ENCODE assay signal across 8 cellular contexts in the genomic region with DNA sequence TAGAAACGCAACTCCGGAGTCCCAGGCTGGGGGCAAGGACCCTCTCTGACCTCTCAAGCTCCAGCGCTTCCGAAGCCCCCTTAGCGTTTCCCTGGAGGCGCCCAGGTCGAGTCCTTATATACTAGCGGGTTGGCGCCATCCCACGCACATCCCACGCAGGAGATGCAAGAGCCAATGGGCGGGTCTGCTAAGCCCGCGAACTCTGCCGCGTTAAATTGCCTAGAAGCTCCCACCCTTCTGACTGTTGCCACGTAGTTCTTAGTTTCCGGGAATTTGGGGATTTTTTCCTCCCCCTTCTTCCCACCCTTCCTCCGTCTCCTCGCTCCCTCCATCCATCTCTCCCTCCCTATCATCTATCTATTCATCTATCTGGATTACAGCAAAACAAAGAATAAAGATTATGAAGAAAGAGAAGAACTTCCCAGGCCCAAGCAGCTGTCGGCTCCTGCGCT. TPM values are rescaled to one million over a fixed set of nuclear protein-coding genes. Genes with fewer than 3 reads are reported as not detected.
DNase-seq lines count a peak whose midpoint lies in the region; FAIRE-seq and TF ChIP-seq lines count a peak whose summit lies in the region.

A gene with protein sequence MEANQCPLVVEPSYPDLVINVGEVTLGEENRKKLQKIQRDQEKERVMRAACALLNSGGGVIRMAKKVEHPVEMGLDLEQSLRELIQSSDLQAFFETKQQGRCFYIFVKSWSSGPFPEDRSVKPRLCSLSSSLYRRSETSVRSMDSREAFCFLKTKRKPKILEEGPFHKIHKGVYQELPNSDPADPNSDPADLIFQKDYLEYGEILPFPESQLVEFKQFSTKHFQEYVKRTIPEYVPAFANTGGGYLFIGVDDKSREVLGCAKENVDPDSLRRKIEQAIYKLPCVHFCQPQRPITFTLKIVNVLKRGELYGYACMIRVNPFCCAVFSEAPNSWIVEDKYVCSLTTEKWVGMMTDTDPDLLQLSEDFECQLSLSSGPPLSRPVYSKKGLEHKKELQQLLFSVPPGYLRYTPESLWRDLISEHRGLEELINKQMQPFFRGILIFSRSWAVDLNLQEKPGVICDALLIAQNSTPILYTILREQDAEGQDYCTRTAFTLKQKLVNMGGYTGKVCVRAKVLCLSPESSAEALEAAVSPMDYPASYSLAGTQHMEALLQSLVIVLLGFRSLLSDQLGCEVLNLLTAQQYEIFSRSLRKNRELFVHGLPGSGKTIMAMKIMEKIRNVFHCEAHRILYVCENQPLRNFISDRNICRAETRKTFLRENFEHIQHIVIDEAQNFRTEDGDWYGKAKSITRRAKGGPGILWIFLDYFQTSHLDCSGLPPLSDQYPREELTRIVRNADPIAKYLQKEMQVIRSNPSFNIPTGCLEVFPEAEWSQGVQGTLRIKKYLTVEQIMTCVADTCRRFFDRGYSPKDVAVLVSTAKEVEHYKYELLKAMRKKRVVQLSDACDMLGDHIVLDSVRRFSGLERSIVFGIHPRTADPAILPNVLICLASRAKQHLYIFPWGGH (minus strand): TSS at position 90 of the 452 bp plus-strand sequence. CDS start 9,814 bp downstream, outside the sequence.

- intact Hi-C loops in testis (cut with DNase I; ENCODE audit: low total_unique reads) = no loop called here

- peaks cover 14% of the 10 kb centered on the region for H3K9me3 Mint-ChIP-seq in activated naive CD4-positive, alpha-beta T cell treated with anti-CD3 and anti-CD28 coated beads, Interleukin-2, amount 50 U/mL, for 24 hours
- H3K9me3 Mint-ChIP-seq in osteocyte (ENCODE audit: unreplicated experiment) = peaks cover 21% of the 10 kb centered on the region

- peak within 1 kb of the TSS; percentile 89 for H3K4me2 ChIP-seq in SK-N-SH

- no peak for TF ChIP-seq RAD21 in SK-N-SH (IDR thresholded peaks at IDR 0.05; ENCODE audit: low read length)

- H4K20me1 ChIP-seq in SK-N-SH (ENCODE audit: insufficient read depth) = no peaks in the 10 kb centered on the region

- CTCF ChIA-PET in SK-N-SH (lab: Yijun Ruan, JAX) = no interaction called here

- H3K9me3 ChIP-seq in SK-N-SH (no peaks in the 10 kb centered on the region), testis (no peaks in the 10 kb centered on the region)

- H3K27ac ChIP-seq in SK-N-SH (ENCODE audit: low read depth in 2 of 2, low read length in 1 of 2) (no peak within 1 kb of the TSS), testis (peak within 1 kb of the TSS; percentile 80 to 84)

- H3K27ac Mint-ChIP-seq in activated naive CD4-positive, alpha-beta T cell treated with anti-CD3 and anti-CD28 coated beads, Interleukin-2, amount 50 U/mL, for 24 hours = peak within 1 kb of the TSS; percentile 96
- peak within 1 kb of the TSS; percentile 97 for H3K27ac Mint-ChIP-seq in osteocyte (ENCODE audit: unreplicated experiment)

- peaks cover 4% of the 10 kb centered on the region for H3F3A ChIP-seq in SK-N-SH (replicated peaks; ENCODE audit: insufficient read depth)

- DNase-seq in GM12891 (ENCODE audit: insufficient read length, low spot score) = peak; percentile 25
- peak; percentile 58 for DNase-seq in HS-27A (ENCODE audit: low read depth)
- peak; percentile 12 for DNase-seq in SK-N-SH
- peak; percentile 68 for DNase-seq in glomerular endothelial cell (ENCODE audit: extremely low read depth, low read depth, low spot score)
- peak; percentile 89 for DNase-seq in osteocyte (ENCODE audit: extremely low spot score, unreplicated experiment)
- peak; percentile 86 for DNase-seq in testis
- DNase-seq in RKO (ENCODE audit: low spot score) = no peak

- FAIRE-seq in GM12891 (lab: Jason Lieb, UNC) = no peak

- no peaks in the 10 kb centered on the region for H3K27me3 Mint-ChIP-seq in activated naive CD4-positive, alpha-beta T cell treated with anti-CD3 and anti-CD28 coated beads, Interleukin-2, amount 50 U/mL, for 24 hours
- peaks cover 53% of the 10 kb centered on the region for H3K27me3 Mint-ChIP-seq in osteocyte (ENCODE audit: unreplicated experiment)

- no peak for TF ChIP-seq EP300 in SK-N-SH (IDR thresholded peaks at IDR 0.05; ENCODE audit: borderline replicate concordance in 1 of 2, low read depth in 1 of 2, low read length in 1 of 2)

- WGBS in SK-N-SH (ENCODE audit: low lambda C conversion rate) = 2% methylated on average over 21 of the region's 22 CpGs
- WGBS in testis, 2 donors = 0% methylated on average over 18 to 22 of the region's 22 CpGs

- H3K36me3 Mint-ChIP-seq in activated naive CD4-positive, alpha-beta T cell treated with anti-CD3 and anti-CD28 coated beads, Interleukin-2, amount 50 U/mL, for 24 hours = peaks cover 8% of the 10 kb centered on the region
- H3K36me3 Mint-ChIP-seq in osteocyte (ENCODE audit: unreplicated experiment) = peaks cover 4% of the 10 kb centered on the region

- peaks cover 47% of the 10 kb centered on the region; the same call in 1 of the 2 replicates for H3K27me3 ChIP-seq in SK-N-SH (ENCODE audit: insufficient read depth)
- H3K27me3 ChIP-seq in testis = no peaks in the 10 kb centered on the region

- POLR2A ChIA-PET in SK-N-SH (lab: Yijun Ruan, JAX) = no interaction called here

- peak within 1 kb of the TSS; percentile 83 for H2AFZ ChIP-seq in SK-N-SH (ENCODE audit: low read depth)

- TF ChIP-seq CTCF in SK-N-SH (IDR thresholded peaks at IDR 0.05) = no peak
- no peak for TF ChIP-seq CTCF in osteocyte (IDR thresholded peaks at IDR 0.05)
- TF ChIP-seq CTCF in testis (IDR thresholded peaks at IDR 0.05) = no peak

- peak within 1 kb of the TSS; percentile 44 to 66 for H3K4me3 ChIP-seq in SK-N-SH (ENCODE audit: low read depth in 2 of 2, low read length in 1 of 2)
- H3K4me3 ChIP-seq in testis = peak within 1 kb of the TSS; percentile 53 to 64

- no peaks in the 10 kb centered on the region for H3K9me2 ChIP-seq in SK-N-SH

- no peaks in the 10 kb centered on the region for H3K36me3 ChIP-seq in SK-N-SH (replicated peaks in 1 of 2; ENCODE audit: control insufficient read depth in 1 of 2, insufficient read depth in 2 of 2, low read length in 1 of 2)
- no peaks in the 10 kb centered on the region for H3K36me3 ChIP-seq in testis (ENCODE audit: low read depth, missing control alignments)

- H3K79me2 ChIP-seq in SK-N-SH (ENCODE audit: insufficient read depth) = no peaks in the 10 kb centered on the region

- H3K4me1 ChIP-seq in SK-N-SH (ENCODE audit: control insufficient read depth in 1 of 2, insufficient read depth in 2 of 2, low read depth in 1 of 2, low read length in 1 of 2) (peaks cover 0 to 3% of the 10 kb centered on the region in 2 experiments; a peak in 2 of 4 replicates), testis (no peaks in the 10 kb centered on the region)

- H3K4me3 Mint-ChIP-seq in activated naive CD4-positive, alpha-beta T cell treated with anti-CD3 and anti-CD28 coated beads, Interleukin-2, amount 50 U/mL, for 24 hours = peak within 1 kb of the TSS; percentile 97
- H3K4me3 Mint-ChIP-seq in osteocyte (ENCODE audit: unreplicated experiment) = peak within 1 kb of the TSS; percentile 90

- no peak within 1 kb of the TSS for H3K9ac ChIP-seq in SK-N-SH

- TF ChIP-seq POLR2A in GM12891 (IDR thresholded peaks at IDR 0.05; ENCODE audit: low read depth, low read length) (peak; percentile 92), testis (IDR thresholded peaks at IDR 0.05) (peak; percentile 20)

- H3K4me1 Mint-ChIP-seq in activated naive CD4-positive, alpha-beta T cell treated with anti-CD3 and anti-CD28 coated beads, Interleukin-2, amount 50 U/mL, for 24 hours = peaks cover 70% of the 10 kb centered on the region
- peaks cover 32% of the 10 kb centered on the region for H3K4me1 Mint-ChIP-seq in osteocyte (ENCODE audit: unreplicated experiment)

TF ChIP-seq in GM12891, 5 proteins besides CTCF, POLR2A, EP300 and RAD21:
- no peak for TF ChIP-seq PAX5 (IDR thresholded peaks at IDR 0.05; ENCODE audit: insufficient read depth, low read length, severe bottlenecking)
- TF ChIP-seq POU2F2 (IDR thresholded peaks at IDR 0.05; ENCODE audit: low read depth, low read length) = peak; percentile 30; the same call in 1 of the 2 replicates
- no peak for TF ChIP-seq SPI1 (IDR thresholded peaks at IDR 0.05; ENCODE audit: low read depth, low read length)
- peak; percentile 89 for TF ChIP-seq POLR2AphosphoS5 (IDR thresholded peaks at IDR 0.05; ENCODE audit: low read depth, low read length)
- peak; percentile 62; the same call in 1 of the 2 replicates for TF ChIP-seq TAF1 (IDR thresholded peaks at IDR 0.05; ENCODE audit: low read depth, low read length)

TF ChIP-seq in SK-N-SH, 30 proteins besides CTCF, POLR2A, EP300 and RAD21 (continues in another document):
- TF ChIP-seq GABPA (IDR thresholded peaks at IDR 0.05; ENCODE audit: low read depth) (no peak), TCF12 (IDR thresholded peaks at IDR 0.05) (no peak), RCOR1 (IDR thresholded peaks at IDR 0.05; ENCODE audit: low read length) (no peak), RFX5 (IDR thresholded peaks at IDR 0.05; ENCODE audit: low read length) (no peak), FOSL2 (IDR thresholded peaks at IDR 0.05; ENCODE audit: borderline replicate concordance, low read depth) (no peak), POLR2AphosphoS5 (IDR thresholded peaks at IDR 0.05; ENCODE audit: low read depth, low read length) (no peak), FOXM1 (IDR thresholded peaks at IDR 0.05; ENCODE audit: low read depth) (no peak), YY1 (IDR thresholded peaks at IDR 0.05; ENCODE audit: low read depth) (no peak), MEF2A (IDR thresholded peaks at IDR 0.05; ENCODE audit: borderline replicate concordance, low read depth) (no peak), TAF1 (IDR thresholded peaks at IDR 0.05; ENCODE audit: borderline replicate concordance, low read depth, low read length) (no peak), MXI1 (IDR thresholded peaks at IDR 0.05; ENCODE audit: low read depth, low read length) (no peak), RXRA (IDR thresholded peaks at IDR 0.05; ENCODE audit: borderline replicate concordance, low read depth) (no peak)
- TF ChIP-seq, protein P1, sequence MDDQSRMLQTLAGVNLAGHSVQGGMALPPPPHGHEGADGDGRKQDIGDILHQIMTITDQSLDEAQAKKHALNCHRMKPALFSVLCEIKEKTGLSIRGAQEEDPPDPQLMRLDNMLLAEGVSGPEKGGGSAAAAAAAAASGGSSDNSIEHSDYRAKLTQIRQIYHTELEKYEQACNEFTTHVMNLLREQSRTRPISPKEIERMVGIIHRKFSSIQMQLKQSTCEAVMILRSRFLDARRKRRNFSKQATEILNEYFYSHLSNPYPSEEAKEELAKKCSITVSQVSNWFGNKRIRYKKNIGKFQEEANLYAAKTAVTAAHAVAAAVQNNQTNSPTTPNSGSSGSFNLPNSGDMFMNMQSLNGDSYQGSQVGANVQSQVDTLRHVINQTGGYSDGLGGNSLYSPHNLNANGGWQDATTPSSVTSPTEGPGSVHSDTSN (IDR thresholded peaks at IDR 0.05) = no peak

RNA-seq across cellular contexts. Expression of the gene that starts here (rescaled TPM):
- polyA plus RNA-seq in GM12891 (2012; ENCODE audit: low read depth, missing spikeins) = 3.3 TPM
- polyA plus RNA-seq in SK-N-SH (2012; rRNA removed) = 0.02 TPM in 2 replicates
- polyA plus RNA-seq in SK-N-SH (2012; cell fraction: cytosol; rRNA removed) = under 0.01 and 0.01 TPM in 2 replicates
- 0.07 TPM in 1 of 2 replicates, not detected in the other for polyA plus RNA-seq in SK-N-SH (2012; cell fraction: nucleus; rRNA removed)
- 24.3 and 30.2 TPM in 2 replicates for total RNA-seq in glomerular endothelial cell
- total RNA-seq in osteocyte = 23.8 and 27.5 TPM in 2 replicates
- 1 to 10 TPM; 5.5 to 6.4 TPM for total RNA-seq in testis
- 9.3 TPM for polyA plus RNA-seq in testis (ENCODE audit: insufficient read depth, low read depth, low replicate concordance)

Comparison
In these comparisons a context has a peak if more than half of its experiments do, and no peak if none do; other contexts are left out.
1. Peak in DNase-seq, H3K4me3 ChIP-seq and H3K4me2 ChIP-seq in SK-N-SH; RNA of the gene not detected or under 1 TPM.
2. H3K27ac ChIP-seq: peak in testis (2 of 2); none in SK-N-SH (0 of 2).